ENCODE assay signal across 17 cellular contexts in the genomic region with DNA sequence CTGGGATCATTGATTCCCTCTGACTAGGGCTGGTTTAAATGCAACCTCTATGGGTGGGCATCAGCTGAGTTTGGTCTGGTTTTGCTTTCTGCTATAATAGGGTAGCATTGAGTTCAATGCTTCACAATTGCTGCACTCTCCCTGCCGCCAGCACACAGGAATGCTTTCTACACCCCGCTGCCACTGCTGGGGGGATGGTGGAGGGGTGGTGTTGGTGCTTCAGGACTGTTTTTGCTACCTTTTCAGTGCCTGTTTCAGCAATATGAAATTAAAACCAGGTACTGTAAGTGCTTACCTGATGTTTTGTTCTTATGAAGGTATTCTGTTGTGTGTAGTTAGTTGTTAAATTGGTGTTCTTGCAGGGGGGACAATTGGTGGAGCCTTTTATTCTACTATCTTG.
DNase-seq lines count a peak whose midpoint lies in the region; ATAC-seq and TF ChIP-seq lines count a peak whose summit lies in the region.
"Had no signal": no experiment of that assay in that cellular context is flagged by ENCODE, and none has a peak within 500 bp of the region (broad histone marks: within the 10 kb centered on the region; RNA-seq: fewer than 3 reads in every experiment).

No MANE protein-coding gene starts in this region.

- H3K27ac ChIP-seq in GM23338 (ENCODE audit: low read depth) (no peak overlapping the region), OCI-LY7 (ENCODE audit: low read depth, low read length, poor library complexity, severe bottlenecking) (no peak overlapping the region)
- H3K27ac ChIP-seq in CD4-positive, alpha-beta memory T cell (ENCODE audit: low read depth, low read length) = no peak overlapping the region
- H3K27ac ChIP-seq: BLaER1, C4-2B had no signal

- no peak overlapping the region for H3K27ac Mint-ChIP-seq in GM23338
- no peak overlapping the region for H3K27ac Mint-ChIP-seq in CD4-positive, alpha-beta memory T cell
- H3K27ac Mint-ChIP-seq: CD4-positive, CD25-positive, alpha-beta regulatory T cell; CD8-positive, alpha-beta memory T cell; H9 had no signal

- H3K27me3 ChIP-seq in GM23338 (ENCODE audit: insufficient read depth) = no peaks in the 10 kb centered on the region
- H3K27me3 ChIP-seq in CD4-positive, alpha-beta memory T cell (ENCODE audit: insufficient read depth, low read length) = no peaks in the 10 kb centered on the region

- H3K4me2 ChIP-seq in GM23338 (no peak overlapping the region), OCI-LY7 (ENCODE audit: low read length) (peak overlapping the region; percentile 40)
- H3K4me2 ChIP-seq: BLaER1 had no signal

- H3K9me2 ChIP-seq in GM23338 (ENCODE audit: insufficient read depth) (no peaks in the 10 kb centered on the region), OCI-LY7 (ENCODE audit: insufficient read depth, low read length) (no peaks in the 10 kb centered on the region)

- H3K27me3 Mint-ChIP-seq in GM23338 (ENCODE audit: insufficient read depth, low read depth, poor library complexity) = no peaks in the 10 kb centered on the region
- no peaks in the 10 kb centered on the region for H3K27me3 Mint-ChIP-seq in CD4-positive, alpha-beta memory T cell
- H3K27me3 Mint-ChIP-seq: CD4-positive, CD25-positive, alpha-beta regulatory T cell; CD8-positive, alpha-beta memory T cell had no signal

- no peaks in the 10 kb centered on the region for H3K36me3 Mint-ChIP-seq in GM23338 (ENCODE audit: low read depth)
- peaks cover 3 to 6% of the 10 kb centered on the region in 2 donors for H3K36me3 Mint-ChIP-seq in CD4-positive, alpha-beta memory T cell
- H3K36me3 Mint-ChIP-seq: CD4-positive, CD25-positive, alpha-beta regulatory T cell had no signal

- ATAC-seq in GM18505 (IDR thresholded peaks at IDR 0.05; ENCODE audit: unreplicated experiment) (peak; percentile 77), GM23338 (no peak; the same call in 2 of the 3 replicates), HG02973 (IDR thresholded peaks at IDR 0.05; ENCODE audit: unreplicated experiment) (no peak)
- ATAC-seq: HCT116 had no signal

- no peaks in the 10 kb centered on the region for H3F3A ChIP-seq in GM23338 (replicated peaks; ENCODE audit: low read depth)

- no peak overlapping the region for H3K4me3 ChIP-seq in GM23338
- H3K4me3 ChIP-seq in OCI-LY7 (ENCODE audit: low read depth, low read length, poor library complexity, severe bottlenecking) = no peak overlapping the region
- H3K4me3 ChIP-seq in CD4-positive, alpha-beta memory T cell (ENCODE audit: low read length in 2 of 2) = no peak overlapping the region
- H3K4me3 ChIP-seq: BLaER1 had no signal

- H3K9me3 Mint-ChIP-seq in GM23338 = no peaks in the 10 kb centered on the region
- no peaks in the 10 kb centered on the region for H3K9me3 Mint-ChIP-seq in CD4-positive, alpha-beta memory T cell
- H3K9me3 Mint-ChIP-seq: CD8-positive, alpha-beta memory T cell had no signal

- intact Hi-C loops in OCI-LY7 (cut with micrococcal nuclease; ENCODE audit: unreplicated experiment) = no loop called here
- intact Hi-C loops in CD4-positive, alpha-beta memory T cell (cut with micrococcal nuclease) = no loop called here

- H3K36me3 ChIP-seq in GM23338 (ENCODE audit: insufficient read depth) (no peaks in the 10 kb centered on the region), OCI-LY7 (ENCODE audit: insufficient read depth, low read length) (no peaks in the 10 kb centered on the region)
- H3K36me3 ChIP-seq in CD4-positive, alpha-beta memory T cell (ENCODE audit: insufficient read depth, low read length) = no peaks in the 10 kb centered on the region
- H3K36me3 ChIP-seq: BLaER1 had no signal

- POLR2A ChIA-PET in OCI-LY7 (lab: Charles Lee) = no interaction called here
- POLR2A ChIA-PET in CD4-positive, alpha-beta memory T cell (lab: Charles Lee; ENCODE audit: partially characterized antibody) = no interaction called here

- H3K79me2 ChIP-seq in GM23338 (replicated peaks; ENCODE audit: insufficient read depth) = no peaks in the 10 kb centered on the region
- no peaks in the 10 kb centered on the region for H3K79me2 ChIP-seq in OCI-LY7 (ENCODE audit: insufficient read depth, low read depth, low read length)

- H4K20me1 ChIP-seq in GM23338 (replicated peaks; ENCODE audit: insufficient read depth) = no peaks in the 10 kb centered on the region
- H4K20me1 ChIP-seq in OCI-LY7 (ENCODE audit: insufficient read depth, low read length) = no peaks in the 10 kb centered on the region
- H4K20me1 ChIP-seq: BLaER1 had no signal

- DNase-seq in GM23338 (ENCODE audit: low spot score) (peak; percentile 1), OCI-LY7 (ENCODE audit: low spot score) (peak; percentile 34), H4 (ENCODE audit: low spot score) (no peak)
- DNase-seq in CD4-positive, alpha-beta memory T cell = no peak
- DNase-seq: Calu3; CD4-positive, CD25-positive, alpha-beta regulatory T cell; CD8-positive, alpha-beta memory T cell; COR-L47; DMS53; DMS79 treated with DMSO at 0.1 percent for 48 hours; GF-D8; H9 had no signal

- no peaks in the 10 kb centered on the region for H3K9me3 ChIP-seq in OCI-LY7 (ENCODE audit: low read length)
- H3K9me3 ChIP-seq in CD4-positive, alpha-beta memory T cell (ENCODE audit: control insufficient read depth in 1 of 2, low read length in 2 of 2) = no peaks in the 10 kb centered on the region
- H3K9me3 ChIP-seq: BLaER1 had no signal

- H3K4me3 Mint-ChIP-seq in GM23338 = no peak overlapping the region
- no peak overlapping the region for H3K4me3 Mint-ChIP-seq in CD4-positive, alpha-beta memory T cell
- H3K4me3 Mint-ChIP-seq: CD4-positive, CD25-positive, alpha-beta regulatory T cell; CD8-positive, alpha-beta memory T cell; H9 had no signal

- H2AFZ ChIP-seq in GM23338 (no peak overlapping the region), OCI-LY7 (ENCODE audit: low read length) (no peak overlapping the region)

- peaks cover 4% of the 10 kb centered on the region; the same call in 2 of the 3 replicates for H3K4me1 Mint-ChIP-seq in GM23338
- H3K4me1 Mint-ChIP-seq in CD4-positive, alpha-beta memory T cell = peaks cover 0 to 2% (median 0%) of the 10 kb centered on the region in 4 donors

- TF ChIP-seq CTCF in GM23338 (conservative IDR thresholded peaks at IDR 0.05; ENCODE audit: low read depth in 2 of 2) (no peak), OCI-LY7 (conservative IDR thresholded peaks at IDR 0.05; ENCODE audit: low read length) (no peak)

- no peak for TF ChIP-seq POLR2A in GM18505 (IDR thresholded peaks at IDR 0.05; ENCODE audit: borderline replicate concordance, extremely low read depth, insufficient read depth, insufficient read length)

- no peaks in the 10 kb centered on the region for H3K4me1 ChIP-seq in GM23338 (ENCODE audit: insufficient read depth)
- peaks cover 16% of the 10 kb centered on the region for H3K4me1 ChIP-seq in OCI-LY7 (ENCODE audit: insufficient read depth, low read length, poor library complexity, severe bottlenecking)
- H3K4me1 ChIP-seq in CD4-positive, alpha-beta memory T cell (ENCODE audit: insufficient read depth, low read length) = no peaks in the 10 kb centered on the region
- H3K4me1 ChIP-seq: BLaER1 had no signal

- no TSS peak for BruUV-seq in OCI-LY7 (replicated peaks; lab: Mats Ljungman, UMichigan)

- CTCF ChIA-PET in OCI-LY7 (lab: Charles Lee; ENCODE audit: unreplicated experiment) = no interaction called here
- CTCF ChIA-PET in CD4-positive, alpha-beta memory T cell (lab: Charles Lee; ENCODE audit: partially characterized antibody) = no interaction called here

TF ChIP-seq in GM23338, 12 proteins besides CTCF, POLR2A, EP300 and RAD21:
- TF ChIP-seq EZH2phosphoT487 (IDR thresholded peaks at IDR 0.05; ENCODE audit: unreplicated experiment) (no peak), NANOG (IDR thresholded peaks at IDR 0.05; ENCODE audit: borderline replicate concordance) (no peak), JUNB (IDR thresholded peaks at IDR 0.05; ENCODE audit: unreplicated experiment) (no peak), ZNF331 (CRISPR knock-in tag; IDR thresholded peaks at IDR 0.05; ENCODE audit: low read depth) (no peak), STAT1 (IDR thresholded peaks at IDR 0.05; ENCODE audit: unreplicated experiment) (no peak)
- TF ChIP-seq, protein P1, sequence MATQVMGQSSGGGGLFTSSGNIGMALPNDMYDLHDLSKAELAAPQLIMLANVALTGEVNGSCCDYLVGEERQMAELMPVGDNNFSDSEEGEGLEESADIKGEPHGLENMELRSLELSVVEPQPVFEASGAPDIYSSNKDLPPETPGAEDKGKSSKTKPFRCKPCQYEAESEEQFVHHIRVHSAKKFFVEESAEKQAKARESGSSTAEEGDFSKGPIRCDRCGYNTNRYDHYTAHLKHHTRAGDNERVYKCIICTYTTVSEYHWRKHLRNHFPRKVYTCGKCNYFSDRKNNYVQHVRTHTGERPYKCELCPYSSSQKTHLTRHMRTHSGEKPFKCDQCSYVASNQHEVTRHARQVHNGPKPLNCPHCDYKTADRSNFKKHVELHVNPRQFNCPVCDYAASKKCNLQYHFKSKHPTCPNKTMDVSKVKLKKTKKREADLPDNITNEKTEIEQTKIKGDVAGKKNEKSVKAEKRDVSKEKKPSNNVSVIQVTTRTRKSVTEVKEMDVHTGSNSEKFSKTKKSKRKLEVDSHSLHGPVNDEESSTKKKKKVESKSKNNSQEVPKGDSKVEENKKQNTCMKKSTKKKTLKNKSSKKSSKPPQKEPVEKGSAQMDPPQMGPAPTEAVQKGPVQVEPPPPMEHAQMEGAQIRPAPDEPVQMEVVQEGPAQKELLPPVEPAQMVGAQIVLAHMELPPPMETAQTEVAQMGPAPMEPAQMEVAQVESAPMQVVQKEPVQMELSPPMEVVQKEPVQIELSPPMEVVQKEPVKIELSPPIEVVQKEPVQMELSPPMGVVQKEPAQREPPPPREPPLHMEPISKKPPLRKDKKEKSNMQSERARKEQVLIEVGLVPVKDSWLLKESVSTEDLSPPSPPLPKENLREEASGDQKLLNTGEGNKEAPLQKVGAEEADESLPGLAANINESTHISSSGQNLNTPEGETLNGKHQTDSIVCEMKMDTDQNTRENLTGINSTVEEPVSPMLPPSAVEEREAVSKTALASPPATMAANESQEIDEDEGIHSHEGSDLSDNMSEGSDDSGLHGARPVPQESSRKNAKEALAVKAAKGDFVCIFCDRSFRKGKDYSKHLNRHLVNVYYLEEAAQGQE (IDR thresholded peaks at IDR 0.05; ENCODE audit: unreplicated experiment) = no peak

Comparison
In these comparisons a context has a peak if more than half of its experiments do, and no peak if none do; other contexts are left out.
1. DNase-seq: peak in GM23338 (single experiment) and OCI-LY7 (single experiment); none in H4 (single experiment) and CD4-positive, alpha-beta memory T cell (0 of 5).